ENCODE assay signal across 15 cellular contexts in the genomic region with DNA sequence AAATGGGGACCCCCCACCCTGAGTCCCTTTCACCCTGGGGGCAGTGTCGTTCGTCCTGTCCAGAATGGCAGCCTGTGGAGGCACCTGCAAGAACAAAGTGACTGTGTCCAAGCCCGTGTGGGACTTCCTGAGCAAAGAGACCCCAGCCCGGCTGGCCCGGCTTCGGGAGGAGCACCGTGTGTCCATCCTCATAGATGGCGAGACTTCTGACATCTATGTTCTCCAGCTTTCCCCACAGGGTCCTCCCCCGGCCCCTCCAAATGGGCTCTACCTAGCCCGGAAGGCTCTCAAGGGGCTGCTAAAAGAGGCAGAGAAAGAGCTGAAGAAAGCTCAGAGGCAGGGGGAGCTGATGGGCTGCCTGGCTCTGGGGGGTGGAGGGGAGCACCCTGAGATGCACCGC. TPM values are rescaled to one million over a fixed set of nuclear protein-coding genes. Genes with fewer than 3 reads are reported as not detected.
"Had no signal": no experiment of that assay in that cellular context is flagged by ENCODE, and none has a peak within 500 bp of the region (broad histone marks: within the 10 kb centered on the region; RNA-seq: fewer than 3 reads in every experiment).

No MANE protein-coding gene starts in this region.

- H3K9me3 Mint-ChIP-seq: activated B cell treated with CpG ODN at 0.5 μM for 24 hours; activated naive CD8-positive, alpha-beta T cell treated with anti-CD3 and anti-CD28 coated beads, Interleukin-2, amount 10 ng/mL, durations not matched to agents 7 days and 5 days; activated T-cell treated with anti-CD3 and anti-CD28 coated beads, Interleukin-2, amount 50 U/mL, for 24 hours; memory B cell; neural progenitor cell had no signal

- ATAC-seq: foreskin keratinocyte, heart right ventricle, left lobe of liver had no signal

- H3K4me3 Mint-ChIP-seq: activated naive CD8-positive, alpha-beta T cell treated with anti-CD3 and anti-CD28 coated beads, Interleukin-2, amount 10 ng/mL, durations not matched to agents 7 days and 5 days; activated T-cell treated with anti-CD3 and anti-CD28 coated beads, Interleukin-2, amount 50 U/mL, for 24 hours; memory B cell had no signal

- H3K27ac Mint-ChIP-seq: activated B cell treated with CpG ODN at 0.5 μM for 24 hours; activated naive CD8-positive, alpha-beta T cell treated with anti-CD3 and anti-CD28 coated beads, Interleukin-2, amount 10 ng/mL, durations not matched to agents 7 days and 5 days; activated T-cell treated with anti-CD3 and anti-CD28 coated beads, Interleukin-2, amount 50 U/mL, for 24 hours; memory B cell; neural progenitor cell had no signal

- DNase-seq: activated B cell treated with CpG ODN at 0.5 μM for 24 hours; activated gamma-delta T cell; activated naive CD8-positive, alpha-beta T cell treated with anti-CD3 and anti-CD28 coated beads, Interleukin-2, amount 10 ng/mL, durations not matched to agents 7 days and 5 days; activated T-cell treated with anti-CD3 and anti-CD28 coated beads, Interleukin-2, amount 50 U/mL, for 24 hours; aorta; dorsolateral prefrontal cortex; foreskin keratinocyte; heart right ventricle; islet precursor cell; ovary; stimulated activated CD4-positive, alpha-beta T cell treated with anti-CD3 and anti-CD28 coated beads, Interleukin-4, amount 100 ng/mL, for 4 hours had no signal

RNA-seq across cellular contexts. Expression of gene ARHGEF25, which starts 4.4 kb away (rescaled TPM):
- total RNA-seq: activated B cell treated with CpG ODN at 0.5 μM for 24 hours had no signal

RNA-seq across cellular contexts. Expression of gene B4GALNT1, which starts 26.2 kb away (rescaled TPM):
- total RNA-seq: bronchial epithelial cell had no signal
